In genomic region chr11:67572747-67573419, GRCh38 we compare ENCODE assay signal across 1 cellular context.
A peak's percentile ranks its signal among the peaks of the same experiment; 100 is the strongest.
TF ChIP-seq lines count a peak whose summit lies in the region.

No MANE protein-coding gene starts in this region.

TF ChIP-seq in K562, 482 proteins besides CTCF, POLR2A, EP300 and RAD21 (continued from another document and continues in another):
- TF ChIP-seq, protein P1, sequence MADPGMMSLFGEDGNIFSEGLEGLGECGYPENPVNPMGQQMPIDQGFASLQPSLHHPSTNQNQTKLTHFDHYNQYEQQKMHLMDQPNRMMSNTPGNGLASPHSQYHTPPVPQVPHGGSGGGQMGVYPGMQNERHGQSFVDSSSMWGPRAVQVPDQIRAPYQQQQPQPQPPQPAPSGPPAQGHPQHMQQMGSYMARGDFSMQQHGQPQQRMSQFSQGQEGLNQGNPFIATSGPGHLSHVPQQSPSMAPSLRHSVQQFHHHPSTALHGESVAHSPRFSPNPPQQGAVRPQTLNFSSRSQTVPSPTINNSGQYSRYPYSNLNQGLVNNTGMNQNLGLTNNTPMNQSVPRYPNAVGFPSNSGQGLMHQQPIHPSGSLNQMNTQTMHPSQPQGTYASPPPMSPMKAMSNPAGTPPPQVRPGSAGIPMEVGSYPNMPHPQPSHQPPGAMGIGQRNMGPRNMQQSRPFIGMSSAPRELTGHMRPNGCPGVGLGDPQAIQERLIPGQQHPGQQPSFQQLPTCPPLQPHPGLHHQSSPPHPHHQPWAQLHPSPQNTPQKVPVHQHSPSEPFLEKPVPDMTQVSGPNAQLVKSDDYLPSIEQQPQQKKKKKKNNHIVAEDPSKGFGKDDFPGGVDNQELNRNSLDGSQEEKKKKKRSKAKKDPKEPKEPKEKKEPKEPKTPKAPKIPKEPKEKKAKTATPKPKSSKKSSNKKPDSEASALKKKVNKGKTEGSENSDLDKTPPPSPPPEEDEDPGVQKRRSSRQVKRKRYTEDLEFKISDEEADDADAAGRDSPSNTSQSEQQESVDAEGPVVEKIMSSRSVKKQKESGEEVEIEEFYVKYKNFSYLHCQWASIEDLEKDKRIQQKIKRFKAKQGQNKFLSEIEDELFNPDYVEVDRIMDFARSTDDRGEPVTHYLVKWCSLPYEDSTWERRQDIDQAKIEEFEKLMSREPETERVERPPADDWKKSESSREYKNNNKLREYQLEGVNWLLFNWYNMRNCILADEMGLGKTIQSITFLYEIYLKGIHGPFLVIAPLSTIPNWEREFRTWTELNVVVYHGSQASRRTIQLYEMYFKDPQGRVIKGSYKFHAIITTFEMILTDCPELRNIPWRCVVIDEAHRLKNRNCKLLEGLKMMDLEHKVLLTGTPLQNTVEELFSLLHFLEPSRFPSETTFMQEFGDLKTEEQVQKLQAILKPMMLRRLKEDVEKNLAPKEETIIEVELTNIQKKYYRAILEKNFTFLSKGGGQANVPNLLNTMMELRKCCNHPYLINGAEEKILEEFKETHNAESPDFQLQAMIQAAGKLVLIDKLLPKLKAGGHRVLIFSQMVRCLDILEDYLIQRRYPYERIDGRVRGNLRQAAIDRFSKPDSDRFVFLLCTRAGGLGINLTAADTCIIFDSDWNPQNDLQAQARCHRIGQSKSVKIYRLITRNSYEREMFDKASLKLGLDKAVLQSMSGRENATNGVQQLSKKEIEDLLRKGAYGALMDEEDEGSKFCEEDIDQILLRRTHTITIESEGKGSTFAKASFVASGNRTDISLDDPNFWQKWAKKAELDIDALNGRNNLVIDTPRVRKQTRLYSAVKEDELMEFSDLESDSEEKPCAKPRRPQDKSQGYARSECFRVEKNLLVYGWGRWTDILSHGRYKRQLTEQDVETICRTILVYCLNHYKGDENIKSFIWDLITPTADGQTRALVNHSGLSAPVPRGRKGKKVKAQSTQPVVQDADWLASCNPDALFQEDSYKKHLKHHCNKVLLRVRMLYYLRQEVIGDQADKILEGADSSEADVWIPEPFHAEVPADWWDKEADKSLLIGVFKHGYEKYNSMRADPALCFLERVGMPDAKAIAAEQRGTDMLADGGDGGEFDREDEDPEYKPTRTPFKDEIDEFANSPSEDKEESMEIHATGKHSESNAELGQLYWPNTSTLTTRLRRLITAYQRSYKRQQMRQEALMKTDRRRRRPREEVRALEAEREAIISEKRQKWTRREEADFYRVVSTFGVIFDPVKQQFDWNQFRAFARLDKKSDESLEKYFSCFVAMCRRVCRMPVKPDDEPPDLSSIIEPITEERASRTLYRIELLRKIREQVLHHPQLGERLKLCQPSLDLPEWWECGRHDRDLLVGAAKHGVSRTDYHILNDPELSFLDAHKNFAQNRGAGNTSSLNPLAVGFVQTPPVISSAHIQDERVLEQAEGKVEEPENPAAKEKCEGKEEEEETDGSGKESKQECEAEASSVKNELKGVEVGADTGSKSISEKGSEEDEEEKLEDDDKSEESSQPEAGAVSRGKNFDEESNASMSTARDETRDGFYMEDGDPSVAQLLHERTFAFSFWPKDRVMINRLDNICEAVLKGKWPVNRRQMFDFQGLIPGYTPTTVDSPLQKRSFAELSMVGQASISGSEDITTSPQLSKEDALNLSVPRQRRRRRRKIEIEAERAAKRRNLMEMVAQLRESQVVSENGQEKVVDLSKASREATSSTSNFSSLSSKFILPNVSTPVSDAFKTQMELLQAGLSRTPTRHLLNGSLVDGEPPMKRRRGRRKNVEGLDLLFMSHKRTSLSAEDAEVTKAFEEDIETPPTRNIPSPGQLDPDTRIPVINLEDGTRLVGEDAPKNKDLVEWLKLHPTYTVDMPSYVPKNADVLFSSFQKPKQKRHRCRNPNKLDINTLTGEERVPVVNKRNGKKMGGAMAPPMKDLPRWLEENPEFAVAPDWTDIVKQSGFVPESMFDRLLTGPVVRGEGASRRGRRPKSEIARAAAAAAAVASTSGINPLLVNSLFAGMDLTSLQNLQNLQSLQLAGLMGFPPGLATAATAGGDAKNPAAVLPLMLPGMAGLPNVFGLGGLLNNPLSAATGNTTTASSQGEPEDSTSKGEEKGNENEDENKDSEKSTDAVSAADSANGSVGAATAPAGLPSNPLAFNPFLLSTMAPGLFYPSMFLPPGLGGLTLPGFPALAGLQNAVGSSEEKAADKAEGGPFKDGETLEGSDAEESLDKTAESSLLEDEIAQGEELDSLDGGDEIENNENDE (IDR thresholded peaks at IDR 0.05; ENCODE audit: low read depth, low read length) = no peak
- TF ChIP-seq MAZ (CRISPR knock-in tag; conservative IDR thresholded peaks at IDR 0.05 in 1 of 2, IDR thresholded peaks at IDR 0.05 in 1 of 2) (peak in 1 of 2 experiments; percentile 30; a peak in 1 of 4 replicates), CREB3L1 (IDR thresholded peaks at IDR 0.05; ENCODE audit: borderline replicate concordance, low read depth) (no peak), ETV5 (CRISPR knock-in tag; IDR thresholded peaks at IDR 0.05; ENCODE audit: low read depth) (peak; percentile 57; the same call in 1 of the 2 replicates), SP1 (CRISPR knock-in tag; IDR thresholded peaks at IDR 0.05) (peak; percentile 72; the same call in 1 of the 2 replicates), CTCFL (IDR thresholded peaks at IDR 0.05; ENCODE audit: borderline replicate concordance, insufficient read depth, low read depth, low read length, poor library complexity, severe bottlenecking) (peak; percentile 59), SPI1 (IDR thresholded peaks at IDR 0.05; ENCODE audit: borderline replicate concordance, low read depth, low read length) (no peak), ZFX (CRISPR knock-in tag; IDR thresholded peaks at IDR 0.05) (peak; percentile 97), POLR2G (IDR thresholded peaks at IDR 0.05; ENCODE audit: low read depth, low read length) (0 out of 2 replicates have a peak, but pooled peaks have one; percentile 13), ZNF41 (CRISPR knock-in tag; conservative IDR thresholded peaks at IDR 0.05) (no peak), TAF9B (IDR thresholded peaks at IDR 0.05; ENCODE audit: partially characterized antibody) (peak; percentile 48), ATF7 (IDR thresholded peaks at IDR 0.05) (peak; percentile 95), RBM34 (IDR thresholded peaks at IDR 0.05; ENCODE audit: borderline replicate concordance, insufficient read depth, low read length) (no peak), POLR2AphosphoS2 (IDR thresholded peaks at IDR 0.05; ENCODE audit: low read length) (no peak), BCOR (IDR thresholded peaks at IDR 0.05) (no peak), FOXP1 (CRISPR knock-in tag; IDR thresholded peaks at IDR 0.05) (0 out of 2 replicates have a peak, but pooled peaks have one; percentile 27), SRF (CRISPR knock-in tag; IDR thresholded peaks at IDR 0.05) (peak in 1 of 2 experiments; percentile 30; a peak in 1 of 4 replicates), L3MBTL2 (IDR thresholded peaks at IDR 0.05) (peak; percentile 57), ARID4B (CRISPR knock-in tag; IDR thresholded peaks at IDR 0.05) (no peak), ZNF699 (CRISPR knock-in tag; IDR thresholded peaks at IDR 0.05; ENCODE audit: insufficient replicate concordance) (no peak), ZNF143 (CRISPR knock-in tag; IDR thresholded peaks at IDR 0.05) (no peak), CREB5 (CRISPR knock-in tag; IDR thresholded peaks at IDR 0.05) (no peak)
- TF ChIP-seq, protein P2, sequence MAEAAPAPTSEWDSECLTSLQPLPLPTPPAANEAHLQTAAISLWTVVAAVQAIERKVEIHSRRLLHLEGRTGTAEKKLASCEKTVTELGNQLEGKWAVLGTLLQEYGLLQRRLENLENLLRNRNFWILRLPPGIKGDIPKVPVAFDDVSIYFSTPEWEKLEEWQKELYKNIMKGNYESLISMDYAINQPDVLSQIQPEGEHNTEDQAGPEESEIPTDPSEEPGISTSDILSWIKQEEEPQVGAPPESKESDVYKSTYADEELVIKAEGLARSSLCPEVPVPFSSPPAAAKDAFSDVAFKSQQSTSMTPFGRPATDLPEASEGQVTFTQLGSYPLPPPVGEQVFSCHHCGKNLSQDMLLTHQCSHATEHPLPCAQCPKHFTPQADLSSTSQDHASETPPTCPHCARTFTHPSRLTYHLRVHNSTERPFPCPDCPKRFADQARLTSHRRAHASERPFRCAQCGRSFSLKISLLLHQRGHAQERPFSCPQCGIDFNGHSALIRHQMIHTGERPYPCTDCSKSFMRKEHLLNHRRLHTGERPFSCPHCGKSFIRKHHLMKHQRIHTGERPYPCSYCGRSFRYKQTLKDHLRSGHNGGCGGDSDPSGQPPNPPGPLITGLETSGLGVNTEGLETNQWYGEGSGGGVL (CRISPR knock-in tag; IDR thresholded peaks at IDR 0.05) = no peak
- TF ChIP-seq, protein P3, sequence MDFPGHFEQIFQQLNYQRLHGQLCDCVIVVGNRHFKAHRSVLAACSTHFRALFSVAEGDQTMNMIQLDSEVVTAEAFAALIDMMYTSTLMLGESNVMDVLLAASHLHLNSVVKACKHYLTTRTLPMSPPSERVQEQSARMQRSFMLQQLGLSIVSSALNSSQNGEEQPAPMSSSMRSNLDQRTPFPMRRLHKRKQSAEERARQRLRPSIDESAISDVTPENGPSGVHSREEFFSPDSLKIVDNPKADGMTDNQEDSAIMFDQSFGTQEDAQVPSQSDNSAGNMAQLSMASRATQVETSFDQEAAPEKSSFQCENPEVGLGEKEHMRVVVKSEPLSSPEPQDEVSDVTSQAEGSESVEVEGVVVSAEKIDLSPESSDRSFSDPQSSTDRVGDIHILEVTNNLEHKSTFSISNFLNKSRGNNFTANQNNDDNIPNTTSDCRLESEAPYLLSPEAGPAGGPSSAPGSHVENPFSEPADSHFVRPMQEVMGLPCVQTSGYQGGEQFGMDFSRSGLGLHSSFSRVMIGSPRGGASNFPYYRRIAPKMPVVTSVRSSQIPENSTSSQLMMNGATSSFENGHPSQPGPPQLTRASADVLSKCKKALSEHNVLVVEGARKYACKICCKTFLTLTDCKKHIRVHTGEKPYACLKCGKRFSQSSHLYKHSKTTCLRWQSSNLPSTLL (IDR thresholded peaks at IDR 0.05) = no peak
